ENCODE assay signal across 21 cellular contexts in the genomic region with DNA sequence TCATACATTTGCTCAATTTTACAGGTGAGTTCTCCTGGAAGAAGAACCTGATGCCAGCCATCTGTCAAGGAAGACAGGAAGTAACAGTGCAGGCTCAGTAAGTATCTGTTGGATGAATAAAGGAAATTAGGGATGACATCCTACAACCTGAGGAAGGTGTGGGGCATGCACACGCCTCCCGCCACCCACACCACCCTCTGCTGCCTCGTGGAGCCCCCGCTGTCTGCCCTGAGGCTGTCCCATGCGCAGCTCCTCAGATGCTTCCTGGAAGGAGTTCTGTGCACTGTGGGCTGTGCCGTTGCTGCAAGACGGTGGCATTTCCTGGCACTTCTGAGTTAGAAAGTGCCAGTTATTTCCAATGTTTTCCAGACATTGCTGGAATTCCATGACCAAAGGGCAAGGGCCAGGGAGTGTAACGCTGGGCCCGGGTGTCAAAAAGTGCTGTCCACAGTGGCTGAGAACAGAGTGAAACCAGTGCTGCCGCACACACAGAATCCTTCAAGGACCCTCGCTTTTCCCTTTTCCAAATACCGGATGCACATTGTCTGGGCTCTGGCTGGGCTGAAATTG. TPM values are rescaled to one million over a fixed set of nuclear protein-coding genes. Genes with fewer than 3 reads are reported as not detected.
A peak's percentile ranks its signal among the peaks of the same experiment; 100 is the strongest.
DNase-seq lines count a peak whose midpoint lies in the region; ATAC-seq and TF ChIP-seq lines count a peak whose summit lies in the region.
"Had no signal": no experiment of that assay in that cellular context is flagged by ENCODE, and none has a peak within 500 bp of the region (broad histone marks: within the 10 kb centered on the region; RNA-seq: fewer than 3 reads in every experiment).

No MANE protein-coding gene starts in this region.

- H3K4me3 Mint-ChIP-seq in neural progenitor cell: no peak overlapping the region
- no peak overlapping the region for H3K4me3 Mint-ChIP-seq in activated CD4-positive, alpha-beta memory T cell treated with anti-CD3 and anti-CD28 coated beads for 36 hours
- H3K4me3 Mint-ChIP-seq: CD4-positive, alpha-beta T cell had no signal

- H3K9me3 Mint-ChIP-seq in neural progenitor cell: peaks cover 27% of the 10 kb centered on the region
- H3K9me3 Mint-ChIP-seq in activated CD4-positive, alpha-beta memory T cell treated with anti-CD3 and anti-CD28 coated beads for 36 hours: peaks cover 17% of the 10 kb centered on the region

- no peak for DNase-seq in DND-41
- DNase-seq in cerebellar cortex (ENCODE audit: low spot score): peak; percentile 22
- DNase-seq in neural progenitor cell (ENCODE audit: low spot score): no peak
- peak; percentile 48 for DNase-seq in sciatic nerve (ENCODE audit: low spot score)
- no peak for DNase-seq in BE2C
- DNase-seq in activated CD4-positive, alpha-beta memory T cell treated with anti-CD3 and anti-CD28 coated beads for 36 hours: no peak
- DNase-seq in activated CD8-positive, alpha-beta memory T cell treated with anti-CD3 and anti-CD28 coated beads, Interleukin-2, amount 50 U/mL, for 48 hours: no peak
- DNase-seq: CD4-positive, alpha-beta T cell; NCI-H1092; NCI-H1417 treated with DMSO at 0.1 percent for 48 hours; NCI-H1694 treated with DMSO at 0.1 percent for 48 hours; NCI-H446; NCI-H524 treated with DMSO at 0.1 percent for 48 hours; NCI-H82; NK-92 treated with Interleukin-12 subunit alpha and Interleukin-12 subunit beta, amount 100 ng/mL, for 24 hours; PC-3; SK-N-SH had no signal

- H3K27ac Mint-ChIP-seq in neural progenitor cell: peak overlapping the region; percentile 47
- H3K27ac Mint-ChIP-seq in activated CD4-positive, alpha-beta memory T cell treated with anti-CD3 and anti-CD28 coated beads for 36 hours: no peak overlapping the region
- H3K27ac Mint-ChIP-seq: CD4-positive, alpha-beta T cell had no signal

- intact Hi-C loops in sciatic nerve (cut with DNase I): no loop called here
- intact Hi-C loops in activated CD4-positive, alpha-beta memory T cell treated with anti-CD3 and anti-CD28 coated beads for 36 hours (cut with micrococcal nuclease): no loop called here

- no peaks in the 10 kb centered on the region for H3K79me2 ChIP-seq in DND-41 (ENCODE audit: insufficient read depth, low read length)
- no peaks in the 10 kb centered on the region for H3K79me2 ChIP-seq in neural progenitor cell (ENCODE audit: low read depth)

- H3K4me2 ChIP-seq in DND-41 (ENCODE audit: insufficient read depth, low read length) (no peak overlapping the region), neural progenitor cell (no peak overlapping the region)
- H3K4me2 ChIP-seq: BLaER1 treated with 17β-estradiol and CSF1 and Interleukin-3, amounts not matched to agents 10 nM and 100 nM; SK-N-SH had no signal

- H3K4me1 Mint-ChIP-seq in neural progenitor cell: peaks cover 4% of the 10 kb centered on the region
- H3K4me1 Mint-ChIP-seq in activated CD4-positive, alpha-beta memory T cell treated with anti-CD3 and anti-CD28 coated beads for 36 hours (ENCODE audit: low read depth): no peaks in the 10 kb centered on the region

- ATAC-seq in DND-41 (ENCODE audit: insufficient read depth, low read depth) (no peak), sciatic nerve (peak; percentile 36), HG03159 (IDR thresholded peaks at IDR 0.05; ENCODE audit: unreplicated experiment) (no peak)
- ATAC-seq: PC-3 had no signal

- H3K36me3 Mint-ChIP-seq in neural progenitor cell: peaks cover 22% of the 10 kb centered on the region
- H3K36me3 Mint-ChIP-seq in activated CD4-positive, alpha-beta memory T cell treated with anti-CD3 and anti-CD28 coated beads for 36 hours: peaks cover 10% of the 10 kb centered on the region

- H3K27ac ChIP-seq in DND-41 (ENCODE audit: low read length) (peak overlapping the region; percentile 14; the same call in 1 of the 2 replicates), neural progenitor cell (no peak overlapping the region)
- H3K27ac ChIP-seq: BLaER1 treated with 17β-estradiol and CSF1 and Interleukin-3, amounts not matched to agents 10 nM and 100 nM had no signal

- H3K4me1 ChIP-seq in DND-41 (ENCODE audit: insufficient read depth, low read length): no peaks in the 10 kb centered on the region
- H3K4me1 ChIP-seq in neural progenitor cell: no peaks in the 10 kb centered on the region
- H3K4me1 ChIP-seq in BE2C: no peaks in the 10 kb centered on the region
- H3K4me1 ChIP-seq: BLaER1 treated with 17β-estradiol and CSF1 and Interleukin-3, amounts not matched to agents 10 nM and 100 nM had no signal

- H4K20me1 ChIP-seq in DND-41 (ENCODE audit: insufficient read depth, low read length): peaks cover 10% of the 10 kb centered on the region
- no peaks in the 10 kb centered on the region for H4K20me1 ChIP-seq in neural progenitor cell (ENCODE audit: low read depth)

- H3K4me3 ChIP-seq in DND-41 (ENCODE audit: low read depth in 1 of 2, low read length in 2 of 2) (no peak overlapping the region), neural progenitor cell (no peak overlapping the region), BE2C (ENCODE audit: low read depth, low read length) (no peak overlapping the region)
- H3K4me3 ChIP-seq: BLaER1 treated with 17β-estradiol and CSF1 and Interleukin-3, amounts not matched to agents 10 nM and 100 nM had no signal

- H3K9ac ChIP-seq in DND-41 (ENCODE audit: low read depth, low read length): no peak overlapping the region
- no peak overlapping the region for H3K9ac ChIP-seq in neural progenitor cell
- H3K9ac ChIP-seq: BLaER1 treated with 17β-estradiol and CSF1 and Interleukin-3, amounts not matched to agents 10 nM and 100 nM; SK-N-SH had no signal

- H3K27me3 Mint-ChIP-seq in neural progenitor cell (ENCODE audit: insufficient read depth, low read depth): peaks cover 4% of the 10 kb centered on the region
- no peaks in the 10 kb centered on the region for H3K27me3 Mint-ChIP-seq in activated CD4-positive, alpha-beta memory T cell treated with anti-CD3 and anti-CD28 coated beads for 36 hours
- H3K27me3 Mint-ChIP-seq: CD4-positive, alpha-beta T cell had no signal

- no peaks in the 10 kb centered on the region for H3F3A ChIP-seq in neural progenitor cell (ENCODE audit: low read depth)

- no peak for TF ChIP-seq CTCF in DND-41 (IDR thresholded peaks at IDR 0.05; ENCODE audit: borderline replicate concordance, extremely low read depth, low read length, poor library complexity, severe bottlenecking)
- no peak for TF ChIP-seq CTCF in neural progenitor cell (IDR thresholded peaks at IDR 0.05)
- no peak for TF ChIP-seq CTCF in BE2C (IDR thresholded peaks at IDR 0.05; ENCODE audit: low read depth, low read length)

- no peak overlapping the region for H2AFZ ChIP-seq in DND-41 (ENCODE audit: low read depth, low read length)
- H2AFZ ChIP-seq in neural progenitor cell (replicated peaks): no peak overlapping the region

- H3K36me3 ChIP-seq in DND-41 (ENCODE audit: insufficient read depth, low read length) (peaks cover 35% of the 10 kb centered on the region), neural progenitor cell (no peaks in the 10 kb centered on the region), BE2C (no peaks in the 10 kb centered on the region)

- CTCF ChIA-PET in activated CD4-positive, alpha-beta memory T cell treated with anti-CD3 and anti-CD28 coated beads for 36 hours (lab: Charles Lee): no interaction called here

- H3K27me3 ChIP-seq in DND-41 (ENCODE audit: insufficient read depth, low read length, poor library complexity): no peaks in the 10 kb centered on the region
- no peaks in the 10 kb centered on the region for H3K27me3 ChIP-seq in neural progenitor cell
- no peaks in the 10 kb centered on the region for H3K27me3 ChIP-seq in BE2C
- H3K27me3 ChIP-seq: BLaER1 treated with 17β-estradiol and CSF1 and Interleukin-3, amounts not matched to agents 10 nM and 100 nM had no signal

- H3K9me3 ChIP-seq in DND-41 (ENCODE audit: insufficient read depth, low read length, severe bottlenecking) (no peaks in the 10 kb centered on the region), neural progenitor cell (ENCODE audit: low read depth) (no peaks in the 10 kb centered on the region), BE2C (no peaks in the 10 kb centered on the region; the same call in 1 of the 2 replicates)
- H3K9me3 ChIP-seq: SK-N-SH had no signal

- POLR2A ChIA-PET in activated CD4-positive, alpha-beta memory T cell treated with anti-CD3 and anti-CD28 coated beads for 36 hours (lab: Charles Lee): no interaction called here

RNA-seq across cellular contexts. Expression of a gene that starts 4.2 kb away (rescaled TPM):
- 0.65 TPM in 1 of 2 replicates, not detected in the other for total RNA-seq in neural progenitor cell (ENCODE audit: low replicate concordance)
- 1.6 TPM for total RNA-seq in sciatic nerve
- polyA plus RNA-seq in BE2C (2012; ENCODE audit: insufficient read depth, insufficient read length, low read depth): not detected
- under 1 TPM; 0.39 to 0.43 TPM for total RNA-seq in activated CD4-positive, alpha-beta memory T cell treated with anti-CD3 and anti-CD28 coated beads for 36 hours
- total RNA-seq: A172, HT-29, PC-3 had no signal

Comparison
In these comparisons a context has a peak if more than half of its experiments do, and no peak if none do; other contexts are left out.
1. DNase-seq: peak in cerebellar cortex (single experiment) and sciatic nerve (single experiment); none in DND-41 (single experiment), neural progenitor cell (single experiment), BE2C (single experiment), activated CD4-positive, alpha-beta memory T cell treated with anti-CD3 and anti-CD28 coated beads for 36 hours (single experiment) and activated CD8-positive, alpha-beta memory T cell treated with anti-CD3 and anti-CD28 coated beads, Interleukin-2, amount 50 U/mL, for 48 hours (single experiment).